33 cellular contexts compared by ENCODE assay signal in the genomic region with DNA sequence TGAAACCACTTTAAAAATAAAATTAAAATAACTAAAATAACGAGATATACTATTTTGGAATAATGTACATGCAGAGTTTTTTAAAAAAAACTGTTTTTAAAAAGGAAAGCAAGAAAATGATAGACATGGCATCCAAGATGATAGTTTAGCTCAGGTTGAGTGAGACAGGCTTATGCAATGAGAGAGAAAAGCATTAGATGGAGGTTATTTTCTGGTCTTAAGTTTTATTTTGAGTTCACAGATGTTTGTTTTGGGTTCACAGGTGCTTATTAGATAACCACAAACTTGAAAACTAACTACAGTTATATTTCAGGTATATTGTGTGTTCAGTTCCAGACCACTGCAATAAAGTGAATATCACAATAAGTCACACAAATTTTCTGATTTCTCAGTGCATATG.
"Had no signal": no experiment of that assay in that cellular context is flagged by ENCODE, and none has a peak within 500 bp of the region (broad histone marks: within the 10 kb centered on the region; RNA-seq: fewer than 3 reads in every experiment).

No MANE protein-coding gene starts in this region.

- H3K9me3 ChIP-seq: adrenal gland, body of pancreas, breast epithelium had no signal

- H3K4me3 ChIP-seq: adrenal gland, body of pancreas, breast epithelium had no signal

- FAIRE-seq: astrocyte, TTC549 had no signal

- H3K27ac ChIP-seq: adrenal gland, body of pancreas, brain microvascular endothelial cell, breast epithelium, VCaP had no signal

- ATAC-seq: activated CD8-positive, alpha-beta T cell treated with anti-CD3 and anti-CD28 coated beads for 36 hours; activated naive CD4-positive, alpha-beta T cell treated with anti-CD3 and anti-CD28 coated beads, Interleukin-2, amount 50 U/mL, for 72 hours; activated T-cell treated with anti-CD3 and anti-CD28 coated beads, Interleukin-2, amount 50 U/mL, for 4 hours; activated T-cell treated with anti-CD3 and anti-CD28 coated beads, Interleukin-2, amount 50 U/mL, for 72 hours; activated T-helper 17 cell treated with anti-CD3 and anti-CD28 coated beads, Interleukin-2, amount 50 U/mL, for 72 hours; body of pancreas had no signal

- H3K27me3 ChIP-seq: adrenal gland, body of pancreas, brain microvascular endothelial cell, breast epithelium had no signal

- DNase-seq: activated B cell treated with CpG ODN at 0.5 μM for 24 hours; activated CD4-positive, alpha-beta memory T cell treated with anti-CD3 and anti-CD28 coated beads for 36 hours; activated CD4-positive, alpha-beta T cell treated with anti-CD3 and anti-CD28 coated beads for 4 hours; activated CD4-positive, alpha-beta T cell treated with anti-CD3 and anti-CD28 coated beads, Interleukin-2, amount 10 ng/mL, durations not matched to agents 24 days and 14 days; activated CD4-positive, alpha-beta T cell treated with anti-CD3 and anti-CD28 coated beads, Interleukin-2, amount 50 U/mL, for 1 hour; activated CD4-positive, alpha-beta T cell treated with anti-CD3 and anti-CD28 coated beads, Interleukin-2, amount 50 U/mL, for 4 hours; activated CD4-positive, CD25-positive, alpha-beta regulatory T cell treated with anti-CD3 and anti-CD28 coated beads, Interleukin-2, amount 50 U/mL, for 72 hours; activated CD8-positive, alpha-beta memory T cell treated with anti-CD3 and anti-CD28 coated beads, Interleukin-2, amount 50 U/mL, for 4 hours; activated CD8-positive, alpha-beta T cell treated with anti-CD3 and anti-CD28 coated beads for 36 hours; activated effector memory CD4-positive, alpha-beta T cell treated with anti-CD3 and anti-CD28 coated beads, Interleukin-2, amount 50 U/mL, for 16 hours; activated gamma-delta T cell treated with Interleukin-2 at 50 U/mL for 16 hours; activated naive CD4-positive, alpha-beta T cell; activated naive CD4-positive, alpha-beta T cell treated with anti-CD3 and anti-CD28 coated beads for 36 hours; activated naive CD4-positive, alpha-beta T cell treated with anti-CD3 and anti-CD28 coated beads, Interleukin-2, amount 50 U/mL, for 16 hours; activated naive CD8-positive, alpha-beta T cell treated with anti-CD3 and anti-CD28 coated beads for 36 hours; activated T-cell treated with anti-CD3 and anti-CD28 coated beads for 4 hours; activated T-cell treated with anti-CD3 and anti-CD28 coated beads, Interleukin-2, amount 50 U/mL, for 1 hour; activated T-cell treated with anti-CD3 and anti-CD28 coated beads, Interleukin-2, amount 50 U/mL, for 4 hours; activated T-cell treated with anti-CD3 and anti-CD28 coated beads, Interleukin-2, amount 50 U/mL, for 72 hours; adrenal gland; amniotic stem cell; aorta; body of pancreas; brain microvascular endothelial cell; central memory CD4-positive, alpha-beta T cell; T-helper 2 cell; T-helper 9 cell had no signal

- H3K4me1 ChIP-seq: adrenal gland, body of pancreas, breast epithelium had no signal

- H3K36me3 ChIP-seq: adrenal gland, brain microvascular endothelial cell, breast epithelium had no signal
